In the genomic region with DNA sequence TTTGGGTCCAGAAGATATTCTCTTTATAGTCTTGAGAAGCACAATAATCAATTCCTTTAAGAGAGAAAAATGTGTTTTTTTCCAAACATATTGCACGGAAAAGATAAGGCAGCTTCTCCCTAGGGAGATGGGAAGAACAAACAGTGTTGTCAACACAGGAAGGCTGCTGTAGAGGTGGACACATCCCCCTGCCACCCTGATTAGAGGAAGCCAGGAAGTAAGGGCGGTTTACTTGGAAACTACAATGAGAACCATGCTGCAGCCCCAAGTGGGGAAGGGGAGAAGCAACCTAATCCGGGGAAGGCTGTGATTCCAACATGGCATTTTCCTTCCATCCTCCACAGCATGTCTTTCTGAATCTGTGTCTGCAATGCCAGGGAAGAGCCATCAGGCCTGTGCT, we compare ENCODE assay signal across 18 cellular contexts.
A peak's percentile ranks its signal among the peaks of the same experiment; 100 is the strongest.
DNase-seq lines count a peak whose midpoint lies in the region; ATAC-seq, FAIRE-seq and TF ChIP-seq lines count a peak whose summit lies in the region.
"Had no signal": no experiment of that assay in that cellular context is flagged by ENCODE, and none has a peak within 500 bp of the region (broad histone marks: within the 10 kb centered on the region; RNA-seq: fewer than 3 reads in every experiment).

No MANE protein-coding gene starts in this region.

- H2BK5ac ChIP-seq in mesendoderm (ENCODE audit: low read length): no peak overlapping the region

- H2AFZ ChIP-seq in DND-41 (ENCODE audit: low read depth, low read length) (no peak overlapping the region), astrocyte (ENCODE audit: low read depth, low read length) (no peak overlapping the region)
- H2AFZ ChIP-seq: parathyroid adenoma, PC-9 had no signal

- H2AK5ac ChIP-seq in mesendoderm (ENCODE audit: low read length): no peak overlapping the region

- H3K36me3 Mint-ChIP-seq in astrocyte (ENCODE audit: low read depth, unreplicated experiment) (no peaks in the 10 kb centered on the region), progenitor cell of endocrine pancreas (ENCODE audit: insufficient read depth) (no peaks in the 10 kb centered on the region)

- no peak for ATAC-seq in DND-41 (ENCODE audit: insufficient read depth, low read depth)
- ATAC-seq: stimulated activated naive CD8-positive, alpha-beta T cell treated with anti-CD3 and anti-CD28 coated beads, Interleukin-15, Interleukin-2, amounts not matched to agents 100 U/mL and 50 U/mL, for 24 hours had no signal

- H3K4me3 Mint-ChIP-seq in astrocyte (ENCODE audit: unreplicated experiment): no peak overlapping the region
- H3K4me3 Mint-ChIP-seq in progenitor cell of endocrine pancreas (ENCODE audit: low read depth): no peak overlapping the region
- H3K4me3 Mint-ChIP-seq: activated T-helper 1 cell treated with anti-CD3 and anti-CD28 coated beads, Interleukin-12 subunit alpha, Interleukin-12 subunit beta, Interleukin-2, Interleukin-4 antibody, amounts not matched to agents 30 ng/mL and 10 ng/mL and 1 ng/mL, durations not matched to agents 14 hours and 24 hours and 36 hours had no signal

- WGBS in mesendoderm (ENCODE audit: extremely low coverage, insufficient coverage, low lambda C conversion rate): no CpG with 5 or more reads among the region's 3 CpGs

- H3K56ac ChIP-seq in mesendoderm (ENCODE audit: low read length): no peak overlapping the region

- H3K4me1 Mint-ChIP-seq in astrocyte (ENCODE audit: low read depth, unreplicated experiment) (peaks cover 40% of the 10 kb centered on the region), progenitor cell of endocrine pancreas (ENCODE audit: low read depth) (peaks cover 9% of the 10 kb centered on the region)

- no peak overlapping the region for H3K27ac Mint-ChIP-seq in astrocyte (ENCODE audit: unreplicated experiment)
- no peak overlapping the region for H3K27ac Mint-ChIP-seq in progenitor cell of endocrine pancreas
- H3K27ac Mint-ChIP-seq: activated T-helper 1 cell treated with anti-CD3 and anti-CD28 coated beads, Interleukin-12 subunit alpha, Interleukin-12 subunit beta, Interleukin-2, Interleukin-4 antibody, amounts not matched to agents 30 ng/mL and 10 ng/mL and 1 ng/mL, durations not matched to agents 14 hours and 24 hours and 36 hours had no signal

- DNase-seq in DND-41 (no peak), HuH-7.5 (ENCODE audit: low spot score) (peak; percentile 28), astrocyte (ENCODE audit: low read depth) (no peak), mesendoderm (peak; percentile 38), OCI-M1 (lab: John Stamatoyannopoulos, UW) (no peak), progenitor cell of endocrine pancreas (ENCODE audit: low spot score, unreplicated experiment) (no peak), NCI-H1092 (lab: John Stamatoyannopoulos, UW) (no peak), NCI-H526 treated with DMSO at 0.1 percent for 48 hours (lab: John Stamatoyannopoulos, UW) (no peak)
- DNase-seq: amniotic stem cell; effector memory CD4-positive, alpha-beta T cell; NCI-H2029 treated with DMSO at 0.1 percent for 48 hours; NCI-H510A treated with DMSO at 0.1 percent for 48 hours; PC-9; stimulated activated CD4-positive, alpha-beta T cell treated with anti-CD3 and anti-CD28 coated beads, Interleukin-15, amount 100 ng/mL, for 24 hours; stimulated activated naive CD8-positive, alpha-beta T cell treated with anti-CD3 and anti-CD28 coated beads, Interleukin-15, Interleukin-2, amounts not matched to agents 100 U/mL and 50 U/mL, for 24 hours; upper lobe of left lung had no signal

- no peaks in the 10 kb centered on the region for H3K79me1 ChIP-seq in mesendoderm (ENCODE audit: low read length)

- no peak overlapping the region for H3K18ac ChIP-seq in mesendoderm (ENCODE audit: low read length)

- no peaks in the 10 kb centered on the region for H3K9me3 ChIP-seq in DND-41 (ENCODE audit: insufficient read depth, low read length, severe bottlenecking)
- no peaks in the 10 kb centered on the region for H3K9me3 ChIP-seq in astrocyte (ENCODE audit: insufficient read depth, low read depth, low read length)
- H3K9me3 ChIP-seq: upper lobe of left lung had no signal

- H3K79me2 ChIP-seq in DND-41 (ENCODE audit: insufficient read depth, low read length) (no peaks in the 10 kb centered on the region), astrocyte (ENCODE audit: insufficient read depth, low read length) (no peaks in the 10 kb centered on the region), mesendoderm (ENCODE audit: control insufficient read depth, insufficient read depth, low read length) (no peaks in the 10 kb centered on the region)
- H3K79me2 ChIP-seq: parathyroid adenoma had no signal

- H3K27me3 Mint-ChIP-seq in astrocyte (ENCODE audit: low read depth, unreplicated experiment) (no peaks in the 10 kb centered on the region), progenitor cell of endocrine pancreas (no peaks in the 10 kb centered on the region)

- H3K4me3 ChIP-seq in DND-41 (ENCODE audit: low read depth in 1 of 2, low read length in 2 of 2) (no peak overlapping the region), astrocyte (ENCODE audit: insufficient read depth, low read depth, low read length) (no peak overlapping the region), mesendoderm (ENCODE audit: low read length) (no peak overlapping the region)
- H3K4me3 ChIP-seq: PC-9, upper lobe of left lung had no signal

- peak; percentile 23 for FAIRE-seq in astrocyte (lab: Jason Lieb, UNC)

- H3K9ac ChIP-seq in DND-41 (ENCODE audit: low read depth, low read length): no peak overlapping the region
- no peak overlapping the region for H3K9ac ChIP-seq in astrocyte (ENCODE audit: low read length)
- no peak overlapping the region for H3K9ac ChIP-seq in mesendoderm (ENCODE audit: low read length)
- H3K9ac ChIP-seq: parathyroid adenoma had no signal

- H3K27me3 ChIP-seq in DND-41 (ENCODE audit: insufficient read depth, low read length, poor library complexity): no peaks in the 10 kb centered on the region
- H3K27me3 ChIP-seq in astrocyte (ENCODE audit: insufficient read depth, low read length): no peaks in the 10 kb centered on the region
- no peaks in the 10 kb centered on the region for H3K27me3 ChIP-seq in mesendoderm (ENCODE audit: insufficient read depth, low read length, poor library complexity)
- H3K27me3 ChIP-seq: upper lobe of left lung had no signal

- H2BK120ac ChIP-seq in mesendoderm (ENCODE audit: low read depth, low read length): no peak overlapping the region

- H3K4ac ChIP-seq in mesendoderm (ENCODE audit: low read depth, low read length): no peak overlapping the region

- H3K9me3 Mint-ChIP-seq in astrocyte (ENCODE audit: unreplicated experiment) (no peaks in the 10 kb centered on the region), progenitor cell of endocrine pancreas (ENCODE audit: low read depth) (no peaks in the 10 kb centered on the region)
- H3K9me3 Mint-ChIP-seq: activated T-helper 1 cell treated with anti-CD3 and anti-CD28 coated beads, Interleukin-12 subunit alpha, Interleukin-12 subunit beta, Interleukin-2, Interleukin-4 antibody, amounts not matched to agents 30 ng/mL and 10 ng/mL and 1 ng/mL, durations not matched to agents 14 hours and 24 hours and 36 hours had no signal

- peaks cover 81% of the 10 kb centered on the region for H3K4me1 ChIP-seq in DND-41 (ENCODE audit: insufficient read depth, low read length)
- H3K4me1 ChIP-seq in astrocyte (ENCODE audit: insufficient read depth, low read length): peaks cover 31% of the 10 kb centered on the region
- no peaks in the 10 kb centered on the region for H3K4me1 ChIP-seq in mesendoderm (ENCODE audit: control insufficient read depth, low read depth, low read length)
- H3K4me1 ChIP-seq: parathyroid adenoma had no signal

- H2BK15ac ChIP-seq in mesendoderm (replicated peaks; ENCODE audit: low read depth): no peak overlapping the region

- H3K27ac ChIP-seq in DND-41 (ENCODE audit: low read length) (peak overlapping the region; percentile 42; the same call in 1 of the 2 replicates), astrocyte (ENCODE audit: low read depth, low read length) (no peak overlapping the region), mesendoderm (ENCODE audit: low read depth, low read length) (no peak overlapping the region)
- H3K27ac ChIP-seq: parathyroid adenoma, PC-9, upper lobe of left lung had no signal

- H3K23ac ChIP-seq in mesendoderm (ENCODE audit: low read length): no peak overlapping the region

- no peak overlapping the region for H4K5ac ChIP-seq in mesendoderm (ENCODE audit: low read length)

- TF ChIP-seq CTCF in DND-41 (IDR thresholded peaks at IDR 0.05; ENCODE audit: borderline replicate concordance, extremely low read depth, low read length, poor library complexity, severe bottlenecking) (no peak), astrocyte (IDR thresholded peaks at IDR 0.05; ENCODE audit: insufficient read depth, low read depth, low read length) (no peak), progenitor cell of endocrine pancreas (IDR thresholded peaks at IDR 0.05; ENCODE audit: unreplicated experiment) (no peak)

- H3K4me2 ChIP-seq in DND-41 (ENCODE audit: insufficient read depth, low read length) (no peak overlapping the region), astrocyte (ENCODE audit: low read length) (no peak overlapping the region), mesendoderm (ENCODE audit: low read length) (no peak overlapping the region)
- H3K4me2 ChIP-seq: PC-9 had no signal

- H4K20me1 ChIP-seq in DND-41 (ENCODE audit: insufficient read depth, low read length) (no peaks in the 10 kb centered on the region), astrocyte (ENCODE audit: insufficient read depth, low read length) (no peaks in the 10 kb centered on the region)

- H4K8ac ChIP-seq in mesendoderm (ENCODE audit: low read depth, low read length): no peak overlapping the region

- H3K36me3 ChIP-seq in DND-41 (ENCODE audit: insufficient read depth, low read length): no peaks in the 10 kb centered on the region
- no peaks in the 10 kb centered on the region for H3K36me3 ChIP-seq in astrocyte (ENCODE audit: insufficient read depth, low read length)
- no peaks in the 10 kb centered on the region for H3K36me3 ChIP-seq in mesendoderm (ENCODE audit: control insufficient read depth, insufficient read depth, low read length)
- H3K36me3 ChIP-seq: upper lobe of left lung had no signal

Comparison
In these comparisons a context has a peak if more than half of its experiments do, and no peak if none do; other contexts are left out.
1. DNase-seq: peak in HuH-7.5 (single experiment) and mesendoderm (single experiment); none in DND-41 (single experiment), astrocyte (single experiment), OCI-M1 (single experiment), progenitor cell of endocrine pancreas (single experiment), NCI-H1092 (single experiment) and NCI-H526 treated with DMSO at 0.1 percent for 48 hours (single experiment).